In the genomic region with DNA sequence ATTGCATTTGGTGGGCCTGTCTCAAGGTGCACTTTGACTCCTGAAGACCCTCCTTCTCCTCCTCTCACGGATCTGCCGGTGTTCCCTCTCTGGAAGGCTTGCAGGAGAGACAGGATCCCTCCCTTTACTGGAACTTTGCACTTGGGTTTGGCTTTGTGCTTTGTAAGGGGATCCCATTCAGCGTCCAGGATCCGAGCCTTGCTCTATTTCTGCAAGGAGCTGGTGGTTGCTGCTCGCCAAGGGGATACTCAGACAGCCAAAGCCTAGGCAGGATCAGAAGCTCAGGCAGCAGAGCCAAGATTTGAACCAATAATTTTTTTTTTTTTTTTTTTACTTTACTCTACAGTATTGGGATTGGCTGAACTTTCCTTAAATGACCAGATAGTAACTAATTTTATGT, we compare ENCODE assay signal across 17 cellular contexts. TPM values are rescaled to one million over a fixed set of nuclear protein-coding genes. Genes with fewer than 3 reads are reported as not detected.
DNase-seq lines count a peak whose midpoint lies in the region; ATAC-seq, FAIRE-seq and TF ChIP-seq lines count a peak whose summit lies in the region.
"Had no signal": no experiment of that assay in that cellular context is flagged by ENCODE, and none has a peak within 500 bp of the region (broad histone marks: within the 10 kb centered on the region; RNA-seq: fewer than 3 reads in every experiment).

No MANE protein-coding gene starts in this region.

- H3K14ac ChIP-seq in H1 (ENCODE audit: insufficient read length) = no peak overlapping the region

- intact Hi-C loops in Right ventricle myocardium inferior (cut with DNase I) = no loop called here

- H3K23me2 ChIP-seq in H1 (ENCODE audit: low read depth, low read length) = peaks cover 2% of the 10 kb centered on the region; the same call in 1 of the 2 replicates

- POLR2A ChIA-PET in H1 (lab: Charles Lee; ENCODE audit: partially characterized antibody) = interaction anchor here (0.7 to 1.1 kb wide), 2 partner anchors 24 to 55 kb away, joined by 3 to 4 read pairs; partner anchors contain the start of gene BCR
- POLR2A ChIA-PET in CD8-positive, alpha-beta memory T cell (lab: Charles Lee) = no interaction called here

- peak overlapping the region; percentile 48; the same call in 1 of the 2 replicates for H3K18ac ChIP-seq in H1 (ENCODE audit: extremely low read depth, low read length)

- no peak overlapping the region for H2BK120ac ChIP-seq in H1 (replicated peaks; ENCODE audit: low read depth, low read length)

- H2AFZ ChIP-seq in H1 (ENCODE audit: low read length) = no peak overlapping the region

- TF ChIP-seq CTCF in right atrium auricular region (IDR thresholded peaks at IDR 0.05) (no peak), H1 (IDR thresholded peaks at IDR 0.05; ENCODE audit: control extremely low read depth in 1 of 3, insufficient read depth in 1 of 3, low read depth in 1 of 3, low read length in 3 of 3) (no peak), neural crest cell (conservative IDR thresholded peaks at IDR 0.05) (no peak)

- H2BK12ac ChIP-seq in H1 (ENCODE audit: low read depth, low read length) = no peak overlapping the region

- H3K36me3 ChIP-seq in right atrium auricular region (no peaks in the 10 kb centered on the region), H1 (ENCODE audit: control insufficient read depth in 2 of 4, insufficient read depth in 4 of 4, low read length in 3 of 4) (0 out of 8 replicates have a peak, but pooled peaks cover 0 to 6% (median 0%) of the 10 kb centered on the region in 4 experiments), SJCRH30 (peaks cover 23% of the 10 kb centered on the region)
- no peaks in the 10 kb centered on the region for H3K36me3 ChIP-seq in CD8-positive, alpha-beta memory T cell (ENCODE audit: insufficient read depth, low read length)
- H3K36me3 ChIP-seq: pancreas, upper lobe of right lung had no signal

- H2BK5ac ChIP-seq in H1 (ENCODE audit: low read depth, low read length) = peak overlapping the region; percentile 71; the same call in 1 of the 2 replicates

- H2BK15ac ChIP-seq in H1 (ENCODE audit: low read length) = no peak overlapping the region

- no peak overlapping the region for H3K4ac ChIP-seq in H1 (replicated peaks; ENCODE audit: insufficient read length, low read depth, low read length)

- no peaks in the 10 kb centered on the region for H3K9me3 ChIP-seq in right atrium auricular region
- H3K9me3 ChIP-seq in H1 (ENCODE audit: insufficient read depth in 2 of 2, low read depth in 1 of 2, low read length in 1 of 2) = no peaks in the 10 kb centered on the region
- H3K9me3 ChIP-seq in SJCRH30 (replicated peaks) = no peaks in the 10 kb centered on the region
- no peaks in the 10 kb centered on the region for H3K9me3 ChIP-seq in CD8-positive, alpha-beta memory T cell (ENCODE audit: low read length)
- H3K9me3 ChIP-seq: pancreas, upper lobe of right lung had no signal

- H4K5ac ChIP-seq in H1 (ENCODE audit: insufficient read length, low read depth, low read length) = no peak overlapping the region

- no peaks in the 10 kb centered on the region for H3K27me3 Mint-ChIP-seq in neural crest cell (ENCODE audit: low read depth)
- H3K27me3 Mint-ChIP-seq in CD8-positive, alpha-beta memory T cell = no peaks in the 10 kb centered on the region

- peak overlapping the region in 1 of 4 experiments; percentile 27; a peak in 2 of 7 replicates for H3K9ac ChIP-seq in H1 (replicated peaks in 1 of 4; ENCODE audit: extremely low read depth in 1 of 4, low read depth in 3 of 4, low read length in 3 of 4)

- no peak overlapping the region for H3K4me3 Mint-ChIP-seq in neural crest cell
- no peak overlapping the region for H3K4me3 Mint-ChIP-seq in CD8-positive, alpha-beta memory T cell

- no peak for TF ChIP-seq POLR2A in H1 (IDR thresholded peaks at IDR 0.05; ENCODE audit: control extremely low read depth in 1 of 2, low read depth in 2 of 2, low read length in 2 of 2)

- no peak overlapping the region for H2BK20ac ChIP-seq in H1 (ENCODE audit: low read length)

- H3K79me2 ChIP-seq in H1 (ENCODE audit: control insufficient read depth in 1 of 2, insufficient read depth in 2 of 2, low read length in 2 of 2) = peaks cover 17 to 93% of the 10 kb centered on the region in 2 experiments

- H3K27me3 ChIP-seq in right atrium auricular region (no peaks in the 10 kb centered on the region), H1 (replicated peaks in 1 of 4; ENCODE audit: control insufficient read depth in 3 of 4, extremely low read depth in 1 of 4, insufficient read depth in 3 of 4, low read length in 3 of 4) (no peaks in the 10 kb centered on the region), SJCRH30 (no peaks in the 10 kb centered on the region)
- H3K27me3 ChIP-seq in CD8-positive, alpha-beta memory T cell (ENCODE audit: insufficient read depth, low read length, poor library complexity, severe bottlenecking) = no peaks in the 10 kb centered on the region
- H3K27me3 ChIP-seq: foreskin keratinocyte, pancreas, upper lobe of right lung had no signal

- no peak overlapping the region for H3K56ac ChIP-seq in H1 (replicated peaks; ENCODE audit: insufficient read length, low read depth, low read length)

- no peak for TF ChIP-seq EP300 in H1 (IDR thresholded peaks at IDR 0.05; ENCODE audit: borderline replicate concordance in 1 of 2, low read depth in 2 of 2, low read length in 2 of 2)

- peaks cover 21 to 36% of the 10 kb centered on the region in 2 experiments for H4K20me1 ChIP-seq in H1 (replicated peaks in 1 of 2; ENCODE audit: control insufficient read depth in 1 of 2, insufficient read depth in 2 of 2, low read length in 2 of 2)

- no peak overlapping the region for H4K91ac ChIP-seq in H1 (replicated peaks; ENCODE audit: insufficient read length, low read length)

- ATAC-seq in Right ventricle myocardium inferior (no peak), GM19397 (IDR thresholded peaks at IDR 0.05; ENCODE audit: unreplicated experiment) (no peak)

- H3K4me3 ChIP-seq in right atrium auricular region = no peak overlapping the region
- H3K4me3 ChIP-seq in H1 (ENCODE audit: extremely low read depth in 1 of 4, insufficient read depth in 2 of 4, low read depth in 3 of 4, low read length in 4 of 4) = no peak overlapping the region
- H3K4me3 ChIP-seq in SJCRH30 = no peak overlapping the region
- no peak overlapping the region for H3K4me3 ChIP-seq in CD8-positive, alpha-beta memory T cell (ENCODE audit: low read length)
- H3K4me3 ChIP-seq: pancreas, upper lobe of right lung had no signal

- H3K27ac ChIP-seq in right atrium auricular region = peak overlapping the region; percentile 26 to 55
- no peak overlapping the region for H3K27ac ChIP-seq in H1 (ENCODE audit: low read depth, low read length)
- H3K27ac ChIP-seq in SJCRH30 = no peak overlapping the region
- H3K27ac ChIP-seq in CD8-positive, alpha-beta memory T cell (ENCODE audit: low read depth, low read length) = no peak overlapping the region
- H3K27ac ChIP-seq: foreskin keratinocyte, upper lobe of right lung had no signal

- TF ChIP-seq RAD21 in H1 (IDR thresholded peaks at IDR 0.05 in 1 of 2, conservative IDR thresholded peaks at IDR 0.05 in 1 of 2; ENCODE audit: low read depth in 2 of 2, low read length in 2 of 2) = no peak

- no peak overlapping the region for H3K4me2 ChIP-seq in H1 (ENCODE audit: insufficient read depth in 1 of 2, low read depth in 2 of 2, low read length in 2 of 2)

- H3K4me1 Mint-ChIP-seq in neural crest cell = peaks cover 38% of the 10 kb centered on the region
- H3K4me1 Mint-ChIP-seq in CD8-positive, alpha-beta memory T cell = peaks cover 23 to 44% (median 42%) of the 10 kb centered on the region in 3 donors

- H3K9me3 Mint-ChIP-seq in neural crest cell = no peaks in the 10 kb centered on the region
- H3K9me3 Mint-ChIP-seq in CD8-positive, alpha-beta memory T cell = no peaks in the 10 kb centered on the region
- H3K9me3 Mint-ChIP-seq: activated T-helper 2 cell treated with anti-CD3 and anti-CD28 coated beads, Interferon-gamma antibody, Interleukin-2, Interleukin-4, amounts not matched to agents 10 μg/mL and 5 μg/mL and 100 μg/mL, durations not matched to agents 14 hours and 24 hours and 36 hours had no signal

- DNase-seq in right atrium auricular region (ENCODE audit: low spot score) = no peak
- no peak for DNase-seq in Right ventricle myocardium inferior (ENCODE audit: missing footprints)
- no peak for DNase-seq in H1 (ENCODE audit: low read depth in 1 of 2, low spot score in 2 of 2)
- DNase-seq in neural crest cell (ENCODE audit: low read depth, low spot score) = no peak
- DNase-seq in DMS 273 treated with DMSO at 0.1 percent for 48 hours (lab: John Stamatoyannopoulos, UW) = no peak
- no peak for DNase-seq in SJCRH30
- no peak for DNase-seq in CD8-positive, alpha-beta memory T cell
- DNase-seq: activated CD8-positive, alpha-beta memory T cell treated with anti-CD3 and anti-CD28 coated beads for 24 hours; SIG-M5; T-helper 2 cell had no signal

- H4K8ac ChIP-seq in H1 (ENCODE audit: extremely low read depth, insufficient read depth, low read length) = no peak overlapping the region

- 89% methylated on average over 5 of the region's 5 CpGs; no CpG with 5 or more reads in 1 of the 2 experiments for WGBS in H1 (ENCODE audit: extremely low coverage in 1 of 2, insufficient coverage in 1 of 2, insufficient read length in 1 of 2, insufficient replicate concordance in 2 of 2, low coverage in 1 of 2, low lambda C conversion rate in 2 of 2, missing lambda C conversion rate in 1 of 2), 2 experiments

- H3K27ac Mint-ChIP-seq in neural crest cell (ENCODE audit: unreplicated experiment) = peak overlapping the region; percentile 27
- peak overlapping the region in 3 of 8 donors; percentile 35 to 62 (median 38) for H3K27ac Mint-ChIP-seq in CD8-positive, alpha-beta memory T cell
- H3K27ac Mint-ChIP-seq: activated T-helper 2 cell treated with anti-CD3 and anti-CD28 coated beads, Interferon-gamma antibody, Interleukin-2, Interleukin-4, amounts not matched to agents 10 μg/mL and 5 μg/mL and 100 μg/mL, durations not matched to agents 14 hours and 24 hours and 36 hours had no signal

- no peak overlapping the region for H2AK5ac ChIP-seq in H1 (ENCODE audit: low read depth, low read length)

- H3K36me3 Mint-ChIP-seq in neural crest cell (ENCODE audit: low read depth) = peaks cover 2% of the 10 kb centered on the region
- peaks cover 0 to 41% (median 8%) of the 10 kb centered on the region in 3 donors for H3K36me3 Mint-ChIP-seq in CD8-positive, alpha-beta memory T cell

- no peak for FAIRE-seq in H1 (lab: Jason Lieb, UNC)
- FAIRE-seq: endometrium, GM18507, pancreas had no signal

- CTCF ChIA-PET in H1 (lab: Charles Lee; ENCODE audit: partially characterized antibody) = interaction anchor here (0.6 to 2.3 kb wide), 10 partner anchors 10 to 1199 kb away, joined by 3 to 10 read pairs (median 3); no protein-coding TSS in a partner anchor
- CTCF ChIA-PET in CD8-positive, alpha-beta memory T cell (lab: Charles Lee) = no interaction called here

- H3K23ac ChIP-seq in H1 (ENCODE audit: insufficient read length) = no peak overlapping the region

- H3K4me1 ChIP-seq in right atrium auricular region (peaks cover 0 to 27% of the 10 kb centered on the region in 2 donors), H1 (replicated peaks in 1 of 4; ENCODE audit: control insufficient read depth in 3 of 4, insufficient read depth in 4 of 4, low read length in 3 of 4) (peaks cover 0 to 14% (median 2%) of the 10 kb centered on the region in 4 experiments; a peak in 3 of 7 replicates), SJCRH30 (peaks cover 11% of the 10 kb centered on the region; the same call in 1 of the 2 replicates)
- H3K4me1 ChIP-seq in CD8-positive, alpha-beta memory T cell (ENCODE audit: insufficient read depth, low read length) = no peaks in the 10 kb centered on the region
- H3K4me1 ChIP-seq: foreskin keratinocyte had no signal

- H3K79me1 ChIP-seq in H1 (ENCODE audit: low read depth, low read length) = peaks cover 27% of the 10 kb centered on the region

RNA-seq across cellular contexts. Expression of gene BCR, which starts 25.0 kb away (rescaled TPM):
- total RNA-seq in right atrium auricular region (10 to 100 TPM; 27.0 to 41.3 TPM), Right ventricle myocardium inferior (29.0 TPM), neural crest cell (49.5 and 54.2 TPM in 2 replicates)
- total RNA-seq in H1 (2021; fragmentation: NEBNext Ultra II Directional; extraction: Animal tissue kit (Norgen Biotek cat#: 25700)) = 122 and 130 TPM in 2 replicates
- polyA plus RNA-seq in H1 (2011; rRNA removed) = 66.7 and 110 TPM in 2 replicates
- 101 TPM for polyA plus RNA-seq in H1 (2011; cell fraction: cytosol; rRNA removed)
- polyA plus RNA-seq in H1 (2011; cell fraction: nucleus; rRNA removed) = 162 TPM
- polyA plus RNA-seq in H1 (2012, experiment 1 of 2) = 76.6 to 172 TPM (median 129 TPM) in 4 replicates
- polyA plus RNA-seq in H1 (2012, experiment 2 of 2) = 53.7 TPM
- 37.8 TPM for polyA plus RNA-seq in H1 (2013, experiment 1 of 2)
- polyA plus RNA-seq in H1 (2013, experiment 2 of 2) = 37.4 TPM
- 150 and 166 TPM in 2 replicates for polyA minus RNA-seq in H1 (2011; rRNA and poly(A)+ RNA removed)
- 183 TPM for polyA minus RNA-seq in H1 (2011; cell fraction: cytosol; rRNA and poly(A)+ RNA removed)
- 71.0 TPM for polyA minus RNA-seq in H1 (2011; cell fraction: nucleus; rRNA and poly(A)+ RNA removed)
- 24.9 and 27.2 TPM in 2 replicates for total RNA-seq in SJCRH30 (2014; rRNA removed; shearing (Covaris generic))
- total RNA-seq in CD8-positive, alpha-beta memory T cell = 10 to 100 TPM; 33.2 to 34.7 TPM
- polyA plus RNA-seq in CD8-positive, alpha-beta memory T cell = 18.4 TPM

Comparison
In these comparisons a context has a peak if more than half of its experiments do, and no peak if none do; other contexts are left out.
1. H3K27ac ChIP-seq: peak in right atrium auricular region (2 of 2); none in H1 (single experiment), SJCRH30 (single experiment) and CD8-positive, alpha-beta memory T cell (single experiment).